Comparison of ENCODE assay signal across 18 cellular contexts in genomic region chr2:230600285-230600684, GRCh38.
DNase-seq lines count a peak whose midpoint lies in the region; ATAC-seq lines count a peak whose summit lies in the region.
"Had no signal": no experiment of that assay in that cellular context is flagged by ENCODE, and none has a peak within 500 bp of the region (broad histone marks: within the 10 kb centered on the region; RNA-seq: fewer than 3 reads in every experiment).

No MANE protein-coding gene starts in this region.

- peaks cover 14% of the 10 kb centered on the region for H3K9me3 Mint-ChIP-seq in activated naive CD4-positive, alpha-beta T cell treated with anti-CD3 and anti-CD28 coated beads for 36 hours
- peaks cover 14 to 29% of the 10 kb centered on the region in 2 donors for H3K9me3 Mint-ChIP-seq in activated naive CD4-positive, alpha-beta T cell treated with anti-CD3 and anti-CD28 coated beads, Interleukin-2, amount 50 U/mL, for 72 hours
- peaks cover 7% of the 10 kb centered on the region for H3K9me3 Mint-ChIP-seq in stimulated activated memory B cell treated with anti-CD40 and anti-IgM and Interleukin-4, amounts not matched to agents 10 μg/mL and 1 μg/mL and 100 μg/mL, for 72 hours

- no peak for ATAC-seq in activated naive CD4-positive, alpha-beta T cell treated with anti-CD3 and anti-CD28 coated beads, Interleukin-2, amount 50 U/mL, for 72 hours
- no peak for ATAC-seq in stimulated activated memory B cell treated with anti-CD40 and anti-IgM and Interleukin-4, amounts not matched to agents 10 μg/mL and 1 μg/mL and 100 μg/mL, for 72 hours
- ATAC-seq: pancreas had no signal

- H3K27me3 Mint-ChIP-seq in activated naive CD4-positive, alpha-beta T cell treated with anti-CD3 and anti-CD28 coated beads for 36 hours (ENCODE audit: low read depth): no peaks in the 10 kb centered on the region
- H3K27me3 Mint-ChIP-seq in stimulated activated memory B cell treated with anti-CD40 and anti-IgM and Interleukin-4, amounts not matched to agents 10 μg/mL and 1 μg/mL and 100 μg/mL, for 72 hours: no peaks in the 10 kb centered on the region

- no peak for DNase-seq in activated naive CD4-positive, alpha-beta T cell treated with anti-CD3 and anti-CD28 coated beads for 36 hours
- DNase-seq in activated naive CD4-positive, alpha-beta T cell treated with Interleukin-2 at 50 U/mL for 16 hours: no peak
- peak; percentile 40 for DNase-seq in NAMALWA (ENCODE audit: low spot score)
- no peak for DNase-seq in activated naive CD4-positive, alpha-beta T cell treated with anti-CD3 and anti-CD28 coated beads, Interleukin-2, amount 50 U/mL, for 72 hours (ENCODE audit: low spot score in 2 of 2)
- DNase-seq in activated gamma-delta T cell (lab: John Stamatoyannopoulos, UW): no peak
- DNase-seq in NCI-H524 (lab: John Stamatoyannopoulos, UW): no peak
- no peak for DNase-seq in NCI-H2227 treated with DMSO at 0.1 percent for 48 hours (lab: John Stamatoyannopoulos, UW)
- DNase-seq: activated CD4-positive, alpha-beta T cell treated with anti-CD3 and anti-CD28 coated beads for 4 hours; aorta; effector CD8-positive, alpha-beta T cell; esophagus squamous epithelium; immature natural killer cell; NCI-H1417; NCI-H2171; NCI-H774; pancreas; sigmoid colon had no signal

- H3K27ac Mint-ChIP-seq in activated naive CD4-positive, alpha-beta T cell treated with anti-CD3 and anti-CD28 coated beads for 36 hours: peak overlapping the region; percentile 31
- H3K27ac Mint-ChIP-seq in activated naive CD4-positive, alpha-beta T cell treated with anti-CD3 and anti-CD28 coated beads, Interleukin-2, amount 50 U/mL, for 72 hours: peak overlapping the region; percentile 17 to 65
- H3K27ac Mint-ChIP-seq in stimulated activated memory B cell treated with anti-CD40 and anti-IgM and Interleukin-4, amounts not matched to agents 10 μg/mL and 1 μg/mL and 100 μg/mL, for 72 hours: peak overlapping the region; percentile 99

- H3K4me3 Mint-ChIP-seq in activated naive CD4-positive, alpha-beta T cell treated with anti-CD3 and anti-CD28 coated beads for 36 hours: peak overlapping the region; percentile 3
- peak overlapping the region; percentile 74 for H3K4me3 Mint-ChIP-seq in stimulated activated memory B cell treated with anti-CD40 and anti-IgM and Interleukin-4, amounts not matched to agents 10 μg/mL and 1 μg/mL and 100 μg/mL, for 72 hours

- CTCF ChIA-PET in activated naive CD4-positive, alpha-beta T cell treated with anti-CD3 and anti-CD28 coated beads for 36 hours (lab: Charles Lee): no interaction called here

- peaks cover 40% of the 10 kb centered on the region for H3K4me1 Mint-ChIP-seq in activated naive CD4-positive, alpha-beta T cell treated with anti-CD3 and anti-CD28 coated beads for 36 hours (ENCODE audit: low read depth)
- H3K4me1 Mint-ChIP-seq in stimulated activated memory B cell treated with anti-CD40 and anti-IgM and Interleukin-4, amounts not matched to agents 10 μg/mL and 1 μg/mL and 100 μg/mL, for 72 hours: peaks cover 93% of the 10 kb centered on the region

- peaks cover 11% of the 10 kb centered on the region for H3K36me3 Mint-ChIP-seq in activated naive CD4-positive, alpha-beta T cell treated with anti-CD3 and anti-CD28 coated beads for 36 hours (ENCODE audit: low read depth)
- peaks cover 24 to 41% of the 10 kb centered on the region in 2 donors for H3K36me3 Mint-ChIP-seq in activated naive CD4-positive, alpha-beta T cell treated with anti-CD3 and anti-CD28 coated beads, Interleukin-2, amount 50 U/mL, for 72 hours
- H3K36me3 Mint-ChIP-seq in stimulated activated memory B cell treated with anti-CD40 and anti-IgM and Interleukin-4, amounts not matched to agents 10 μg/mL and 1 μg/mL and 100 μg/mL, for 72 hours: peaks cover 23% of the 10 kb centered on the region

- intact Hi-C loops in activated naive CD4-positive, alpha-beta T cell treated with anti-CD3 and anti-CD28 coated beads for 36 hours (cut with micrococcal nuclease): loop anchor here (1.0 to 5.0 kb wide), 2 partner anchors 8 to 183 kb away; partner anchors contain the start of gene SP100

Comparison
In these comparisons a context has a peak if more than half of its experiments do, and no peak if none do; other contexts are left out.
1. H3K27ac Mint-ChIP-seq: peak in every context shown above with its lines; median percentile 99 in stimulated activated memory B cell treated with anti-CD40 and anti-IgM and Interleukin-4, amounts not matched to agents 10 μg/mL and 1 μg/mL and 100 μg/mL, for 72 hours; 41 in activated naive CD4-positive, alpha-beta T cell treated with anti-CD3 and anti-CD28 coated beads, Interleukin-2, amount 50 U/mL, for 72 hours; 31 in activated naive CD4-positive, alpha-beta T cell treated with anti-CD3 and anti-CD28 coated beads for 36 hours.